ENCODE assay signal across 21 cellular contexts in genomic region chr5:50768650-50769049, GRCh38.
"Had no signal": no experiment of that assay in that cellular context is flagged by ENCODE, and none has a peak within 500 bp of the region (broad histone marks: within the 10 kb centered on the region; RNA-seq: fewer than 3 reads in every experiment).

No MANE protein-coding gene starts in this region.

- H3K27me3 Mint-ChIP-seq: type B pancreatic cell had no signal

- ATAC-seq: WTC11 had no signal

- H3K4me3 Mint-ChIP-seq: activated T-helper 1 cell treated with anti-CD3 and anti-CD28 coated beads, Interleukin-12 subunit alpha, Interleukin-12 subunit beta, Interleukin-2, Interleukin-4 antibody, amounts not matched to agents 30 ng/mL and 10 ng/mL and 1 ng/mL, durations not matched to agents 14 hours and 24 hours and 36 hours; immature natural killer cell; mesothelial cell of epicardium; nephron; type B pancreatic cell; WTC11 had no signal

- H3K27ac Mint-ChIP-seq: activated T-helper 1 cell treated with anti-CD3 and anti-CD28 coated beads, Interleukin-12 subunit alpha, Interleukin-12 subunit beta, Interleukin-2, Interleukin-4 antibody, amounts not matched to agents 30 ng/mL and 10 ng/mL and 1 ng/mL, durations not matched to agents 14 hours and 24 hours and 36 hours; mesothelial cell of epicardium; nephron; type B pancreatic cell; WTC11 had no signal

- DNase-seq: activated CD4-positive, alpha-beta T cell treated with anti-CD3 and anti-CD28 coated beads, Interleukin-2, amount 50 U/mL, for 4 hours; activated gamma-delta T cell; activated naive CD4-positive, alpha-beta T cell treated with anti-CD3 and anti-CD28 coated beads, Interleukin-2, amount 50 U/mL, for 16 hours; adrenal gland; brain microvascular endothelial cell; caudate nucleus; dorsolateral prefrontal cortex; glutamatergic neuron; immature natural killer cell; kidney glomerular epithelial cell; left ventricle myocardium inferior; ovary; stimulated activated CD4-positive, alpha-beta T cell treated with anti-CD3 and anti-CD28 coated beads, Interleukin-2, amount 100 ng/mL, for 48 hours; stimulated activated CD8-positive, alpha-beta memory T cell treated with anti-CD3 and anti-CD28 coated beads, Interleukin-4, amount 100 ng/mL, for 48 hours; stimulated activated naive CD4-positive, alpha-beta T cell treated with Interleukin-2 at 50 U/mL for 16 hours; T1000 had no signal
